5 cellular contexts compared by ENCODE assay signal in genomic region chr3:35045106-35045505, GRCh38.
"Had no signal": no experiment of that assay in that cellular context is flagged by ENCODE, and none has a peak within 500 bp of the region (broad histone marks: within the 10 kb centered on the region; RNA-seq: fewer than 3 reads in every experiment).

No MANE protein-coding gene starts in this region.

- H3K27ac ChIP-seq: HL-60 had no signal

- H3K4me3 ChIP-seq: K562 had no signal

- DNase-seq: IMR-90, KBM-7, KG1 had no signal
